ENCODE assay signal across 21 cellular contexts in the genomic region with DNA sequence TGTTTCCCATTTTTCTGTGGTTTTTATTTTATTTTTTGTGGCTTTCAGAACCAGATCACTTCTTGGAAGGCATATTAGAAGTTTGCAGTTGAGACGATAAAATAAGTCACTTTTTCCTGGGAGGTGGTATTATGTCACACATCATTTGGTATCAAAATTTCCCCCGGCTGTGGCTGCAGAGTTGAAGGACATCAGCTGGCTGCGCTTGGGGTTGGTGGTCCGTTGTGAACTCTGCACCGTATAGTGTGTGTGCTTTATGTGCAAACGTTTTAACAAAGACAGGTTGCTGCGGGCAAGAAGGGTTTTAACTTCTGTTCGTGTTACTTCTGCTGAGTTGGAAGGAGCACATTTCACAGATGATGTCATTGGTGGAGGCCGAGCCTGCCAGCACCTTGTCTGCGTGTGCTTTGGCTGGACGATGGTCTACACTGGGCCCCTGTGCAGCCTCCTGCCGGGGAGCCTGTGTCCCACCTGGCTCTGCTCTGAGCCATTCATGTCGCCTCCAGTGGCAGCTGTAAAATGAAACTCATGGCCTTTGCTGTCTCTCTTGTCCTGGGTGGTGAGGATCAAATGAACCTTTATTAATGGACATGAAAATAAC. TPM values are rescaled to one million over a fixed set of nuclear protein-coding genes. Genes with fewer than 3 reads are reported as not detected.
DNase-seq lines count a peak whose midpoint lies in the region; ATAC-seq and TF ChIP-seq lines count a peak whose summit lies in the region.
"Had no signal": no experiment of that assay in that cellular context is flagged by ENCODE, and none has a peak within 500 bp of the region (broad histone marks: within the 10 kb centered on the region; RNA-seq: fewer than 3 reads in every experiment).

No MANE protein-coding gene starts in this region.

- H3K27me3 ChIP-seq in left ventricle myocardium inferior (ENCODE audit: low read depth): no peaks in the 10 kb centered on the region
- H3K27me3 ChIP-seq: ascending aorta, ovary, vagina had no signal

- H3K4me1 ChIP-seq in left ventricle myocardium inferior: peaks cover 91% of the 10 kb centered on the region
- H3K4me1 ChIP-seq: ascending aorta had no signal

- H3K9me3 ChIP-seq in left ventricle myocardium inferior (replicated peaks): no peaks in the 10 kb centered on the region
- H3K9me3 ChIP-seq: ascending aorta, ovary, vagina had no signal

- intact Hi-C loops in left ventricle myocardium inferior (cut with micrococcal nuclease): no loop called here
- intact Hi-C loops in cardiac septum (cut with DNase I): no loop called here
- intact Hi-C loops in left colon (cut with DNase I, micrococcal nuclease): no loop called here

- no peak overlapping the region for H3K4me3 Mint-ChIP-seq in type B pancreatic cell
- H3K4me3 Mint-ChIP-seq: activated CD4-positive, alpha-beta T cell treated with anti-CD3 and anti-CD28 coated beads for 36 hours; activated T-helper 1 cell treated with anti-CD3 and anti-CD28 coated beads, Interleukin-12 subunit alpha, Interleukin-12 subunit beta, Interleukin-2, Interleukin-4 antibody, amounts not matched to agents 30 ng/mL and 10 ng/mL and 1 ng/mL, durations not matched to agents 14 hours and 24 hours and 36 hours; CD14-positive monocyte; GM23338 had no signal

- H3K4me3 ChIP-seq in left ventricle myocardium inferior: no peak overlapping the region
- H3K4me3 ChIP-seq: ascending aorta, GM23338, ovary, vagina had no signal

- no peaks in the 10 kb centered on the region for H3K27me3 Mint-ChIP-seq in type B pancreatic cell
- H3K27me3 Mint-ChIP-seq: activated CD4-positive, alpha-beta T cell treated with anti-CD3 and anti-CD28 coated beads for 36 hours had no signal

- peaks cover 12% of the 10 kb centered on the region for H3K36me3 Mint-ChIP-seq in type B pancreatic cell
- H3K36me3 Mint-ChIP-seq: activated naive CD4-positive, alpha-beta T cell treated with anti-CD3 and anti-CD28 coated beads, Interleukin-2, amount 50 U/mL, for 72 hours had no signal

- peak overlapping the region; percentile 24 for H3K27ac Mint-ChIP-seq in type B pancreatic cell
- H3K27ac Mint-ChIP-seq: activated CD4-positive, alpha-beta T cell treated with anti-CD3 and anti-CD28 coated beads for 36 hours; activated naive CD4-positive, alpha-beta T cell treated with anti-CD3 and anti-CD28 coated beads, Interleukin-2, amount 50 U/mL, for 72 hours; activated T-helper 1 cell treated with anti-CD3 and anti-CD28 coated beads, Interleukin-12 subunit alpha, Interleukin-12 subunit beta, Interleukin-2, Interleukin-4 antibody, amounts not matched to agents 30 ng/mL and 10 ng/mL and 1 ng/mL, durations not matched to agents 14 hours and 24 hours and 36 hours; GM23338 had no signal

- peaks cover 51% of the 10 kb centered on the region for H3K4me1 Mint-ChIP-seq in type B pancreatic cell (ENCODE audit: unreplicated experiment)

- peak overlapping the region; percentile 76 for H3K27ac ChIP-seq in left ventricle myocardium inferior (replicated peaks)
- no peak overlapping the region for H3K27ac ChIP-seq in substantia nigra (ENCODE audit: low read depth, low read length, poor library complexity, severe bottlenecking)
- H3K27ac ChIP-seq: ascending aorta, ovary, vagina had no signal

- H3K36me3 ChIP-seq in left ventricle myocardium inferior: peaks cover 4% of the 10 kb centered on the region
- H3K36me3 ChIP-seq: ascending aorta, ovary, vagina had no signal

- no peak for TF ChIP-seq CTCF in left ventricle myocardium inferior (IDR thresholded peaks at IDR 0.05; ENCODE audit: borderline replicate concordance)
- no peak for TF ChIP-seq CTCF in type B pancreatic cell (conservative IDR thresholded peaks at IDR 0.05)

- DNase-seq in left ventricle myocardium inferior (no peak), cardiac septum (ENCODE audit: low spot score) (no peak), amniotic epithelial cell (ENCODE audit: low read depth) (peak; percentile 18), left lobe of liver (ENCODE audit: low spot score) (peak; percentile 35), type B pancreatic cell (ENCODE audit: extremely low spot score, unreplicated experiment) (no peak), left colon (no peak), substantia nigra (lab: John Stamatoyannopoulos, UW) (no peak)
- DNase-seq: activated CD4-positive, alpha-beta T cell treated with anti-CD3 and anti-CD28 coated beads for 36 hours; activated CD8-positive, alpha-beta memory T cell treated with anti-CD3 and anti-CD28 coated beads for 24 hours; EL; hippocampal formation; mammary epithelial cell; NCI-H1105; NCI-H2171 treated with DMSO at 0.1 percent for 48 hours had no signal

- H3K9me3 Mint-ChIP-seq in type B pancreatic cell: no peaks in the 10 kb centered on the region
- H3K9me3 Mint-ChIP-seq: activated naive CD4-positive, alpha-beta T cell treated with anti-CD3 and anti-CD28 coated beads, Interleukin-2, amount 50 U/mL, for 72 hours; activated T-helper 1 cell treated with anti-CD3 and anti-CD28 coated beads, Interleukin-12 subunit alpha, Interleukin-12 subunit beta, Interleukin-2, Interleukin-4 antibody, amounts not matched to agents 30 ng/mL and 10 ng/mL and 1 ng/mL, durations not matched to agents 14 hours and 24 hours and 36 hours; GM23338 had no signal

- ATAC-seq in left lobe of liver (no peak), left colon (no peak)
- ATAC-seq: activated CD4-positive, alpha-beta T cell treated with anti-CD3 and anti-CD28 coated beads for 36 hours; activated naive CD4-positive, alpha-beta T cell treated with anti-CD3 and anti-CD28 coated beads, Interleukin-2, amount 50 U/mL, for 72 hours; GM23338 had no signal

RNA-seq across cellular contexts. Expression of a gene that starts 9.6 kb away (rescaled TPM):
- total RNA-seq in left ventricle myocardium inferior (106 TPM), cardiac septum (96.5 TPM), left lobe of liver (36.0 TPM), type B pancreatic cell (ENCODE audit: low replicate concordance) (70.9 and 97.6 TPM in 2 replicates), left colon (10 to 100 TPM; 12.4 to 22.7 TPM)

Comparison
In these comparisons a context has a peak if more than half of its experiments do, and no peak if none do; other contexts are left out.
1. DNase-seq: peak in amniotic epithelial cell (single experiment) and left lobe of liver (single experiment); none in left ventricle myocardium inferior (single experiment), cardiac septum (single experiment), type B pancreatic cell (single experiment), left colon (0 of 2) and substantia nigra (0 of 49).